Comparison of ENCODE assay signal across 34 cellular contexts in genomic region chr2:228082571-228082970, GRCh38.
A peak's percentile ranks its signal among the peaks of the same experiment; 100 is the strongest.
DNase-seq lines count a peak whose midpoint lies in the region; ATAC-seq and TF ChIP-seq lines count a peak whose summit lies in the region.
"Had no signal": no experiment of that assay in that cellular context is flagged by ENCODE, and none has a peak within 500 bp of the region (broad histone marks: within the 10 kb centered on the region; RNA-seq: fewer than 3 reads in every experiment).

No MANE protein-coding gene starts in this region.

- H3K36me3 ChIP-seq in A673 (ENCODE audit: insufficient read depth, low read length, poor library complexity, severe bottlenecking) (no peaks in the 10 kb centered on the region), PC-9 (ENCODE audit: low read depth) (no peaks in the 10 kb centered on the region), transverse colon (no peaks in the 10 kb centered on the region)
- H3K36me3 ChIP-seq: BE2C; BLaER1; BLaER1 treated with 17β-estradiol and CSF1 and Interleukin-3, amounts not matched to agents 10 nM and 100 nM had no signal

- POLR2A ChIA-PET in A673 (lab: Charles Lee; ENCODE audit: low non-redundant PET) = no interaction called here
- POLR2A ChIA-PET in PC-9 (lab: Charles Lee; ENCODE audit: unreplicated experiment) = no interaction called here

- 0 out of 2 replicates have a peak overlapping the region, but pooled peaks have one; percentile 33 for H2AFZ ChIP-seq in PC-9

- in situ Hi-C loops in transverse colon (cut with MboI; ENCODE audit: low pct_ligation_motif_present in 1 of 4, low pct_unique_long_range_greater_than_20kb in 1 of 4, low sequenced_read_pairs in 3 of 4) = no loop called here

- H3K4me2 ChIP-seq in PC-9 = no peak overlapping the region
- H3K4me2 ChIP-seq: A549; BLaER1; BLaER1 treated with 17β-estradiol and CSF1 and Interleukin-3, amounts not matched to agents 10 nM and 100 nM had no signal

- TF ChIP-seq EP300 in transverse colon (IDR thresholded peaks at IDR 0.05; ENCODE audit: low read depth) = no peak

- no peaks in the 10 kb centered on the region for H3K27me3 ChIP-seq in A673 (replicated peaks; ENCODE audit: insufficient read depth, low read depth, low read length, poor library complexity)
- no peaks in the 10 kb centered on the region for H3K27me3 ChIP-seq in PC-9 (ENCODE audit: insufficient read depth, low read depth)
- no peaks in the 10 kb centered on the region for H3K27me3 ChIP-seq in transverse colon
- H3K27me3 ChIP-seq: BE2C; BLaER1; BLaER1 treated with 17β-estradiol and CSF1 and Interleukin-3, amounts not matched to agents 10 nM and 100 nM had no signal

- peaks cover 12% of the 10 kb centered on the region for H3K9me3 Mint-ChIP-seq in activated T-helper 2 cell treated with anti-CD3 and anti-CD28 coated beads, Interferon-gamma antibody, Interleukin-2, Interleukin-4, amounts not matched to agents 10 μg/mL and 5 μg/mL and 100 μg/mL, durations not matched to agents 14 hours and 24 hours and 36 hours

- no peaks in the 10 kb centered on the region for H3K4me1 Mint-ChIP-seq in activated T-helper 2 cell treated with anti-CD3 and anti-CD28 coated beads, Interferon-gamma antibody, Interleukin-2, Interleukin-4, amounts not matched to agents 10 μg/mL and 5 μg/mL and 100 μg/mL, durations not matched to agents 14 hours and 24 hours and 36 hours (ENCODE audit: low read depth)
- H3K4me1 Mint-ChIP-seq: B cell; CD14-positive monocyte; CD4-positive, alpha-beta memory T cell; CD4-positive, CD25-positive, alpha-beta regulatory T cell; CD8-positive, alpha-beta memory T cell had no signal

- H3K27ac Mint-ChIP-seq in activated T-helper 2 cell treated with anti-CD3 and anti-CD28 coated beads, Interferon-gamma antibody, Interleukin-2, Interleukin-4, amounts not matched to agents 10 μg/mL and 5 μg/mL and 100 μg/mL, durations not matched to agents 14 hours and 24 hours and 36 hours = no peak overlapping the region
- H3K27ac Mint-ChIP-seq: B cell; CD14-positive monocyte; CD4-positive, alpha-beta memory T cell; CD4-positive, alpha-beta T cell; CD4-positive, CD25-positive, alpha-beta regulatory T cell; CD8-positive, alpha-beta memory T cell; CD8-positive, alpha-beta T cell had no signal

- BruUV-seq in A673 (replicated peaks; lab: Mats Ljungman, UMichigan) (no TSS peak), PC-9 (replicated peaks; lab: Mats Ljungman, UMichigan) (no TSS peak)

- H3K27ac ChIP-seq in A673 (ENCODE audit: low read depth, low read length, poor library complexity, severe bottlenecking) (peak overlapping the region; percentile 69), PC-9 (no peak overlapping the region), transverse colon (no peak overlapping the region)
- H3K27ac ChIP-seq: 22Rv1; A549; BLaER1; BLaER1 treated with 17β-estradiol and CSF1 and Interleukin-3, amounts not matched to agents 10 nM and 100 nM; C4-2B had no signal

- H3F3A ChIP-seq in PC-9 (ENCODE audit: insufficient read depth, low read depth) = no peaks in the 10 kb centered on the region

- H3K9me3 ChIP-seq in A673 (ENCODE audit: low read depth, low read length, poor library complexity, severe bottlenecking) (no peaks in the 10 kb centered on the region), PC-9 (ENCODE audit: insufficient read depth, low read depth) (no peaks in the 10 kb centered on the region), transverse colon (no peaks in the 10 kb centered on the region)
- H3K9me3 ChIP-seq: A549, BE2C, BLaER1, Caco-2 had no signal

- CTCF ChIA-PET in A673 (lab: Charles Lee) (interaction anchor here (0.6 kb wide), 1 partner anchor 19 kb away, joined by 3 read pairs; no protein-coding TSS in a partner anchor), PC-9 (lab: Charles Lee) (no interaction called here)

- H4K20me1 ChIP-seq in PC-9 (ENCODE audit: insufficient read depth) = no peaks in the 10 kb centered on the region
- H4K20me1 ChIP-seq: BLaER1; BLaER1 treated with 17β-estradiol and CSF1 and Interleukin-3, amounts not matched to agents 10 nM and 100 nM had no signal

- 60 to 68% methylated on average over 3 of the region's 3 CpGs for WGBS in transverse colon (ENCODE audit: low coverage in 1 of 2), 2 donors

- TF ChIP-seq POLR2A in transverse colon (IDR thresholded peaks at IDR 0.05) = no peak

- no peaks in the 10 kb centered on the region for H3K9me2 ChIP-seq in PC-9 (ENCODE audit: insufficient read depth)

- no peak overlapping the region for H3K4me3 Mint-ChIP-seq in activated T-helper 2 cell treated with anti-CD3 and anti-CD28 coated beads, Interferon-gamma antibody, Interleukin-2, Interleukin-4, amounts not matched to agents 10 μg/mL and 5 μg/mL and 100 μg/mL, durations not matched to agents 14 hours and 24 hours and 36 hours (ENCODE audit: low read depth)
- H3K4me3 Mint-ChIP-seq: B cell; CD14-positive monocyte; CD4-positive, alpha-beta memory T cell; CD4-positive, alpha-beta T cell; CD4-positive, CD25-positive, alpha-beta regulatory T cell; CD8-positive, alpha-beta memory T cell; CD8-positive, alpha-beta T cell had no signal

- ATAC-seq in GM21717 (IDR thresholded peaks at IDR 0.05; ENCODE audit: unreplicated experiment) = no peak
- ATAC-seq: A549; CD8-positive, alpha-beta T cell had no signal

- intact Hi-C loops in A673 (cut with micrococcal nuclease; ENCODE audit: unreplicated experiment) (loop anchor here (1.0 to 2.0 kb wide), 2 partner anchors 26 to 143 kb away; no protein-coding TSS in a partner anchor), PC-9 (cut with micrococcal nuclease; ENCODE audit: unreplicated experiment) (no loop called here), transverse colon (cut with DNase I; ENCODE audit: low total_unique reads) (no loop called here)
- intact Hi-C loops in activated T-helper 2 cell treated with anti-CD3 and anti-CD28 coated beads, Interferon-gamma antibody, Interleukin-2, Interleukin-4, amounts not matched to agents 10 μg/mL and 5 μg/mL and 100 μg/mL, durations not matched to agents 14 hours and 24 hours and 36 hours (cut with micrococcal nuclease) = no loop called here

- H3K4me3 ChIP-seq in A673 (ENCODE audit: low read depth, low read length, poor library complexity, severe bottlenecking) = no peak overlapping the region
- no peak overlapping the region for H3K4me3 ChIP-seq in PC-9
- H3K4me3 ChIP-seq in transverse colon = no peak overlapping the region
- H3K4me3 ChIP-seq: A549; BLaER1; BLaER1 treated with 17β-estradiol and CSF1 and Interleukin-3, amounts not matched to agents 10 nM and 100 nM had no signal

- H3K36me3 Mint-ChIP-seq in activated T-helper 2 cell treated with anti-CD3 and anti-CD28 coated beads, Interferon-gamma antibody, Interleukin-2, Interleukin-4, amounts not matched to agents 10 μg/mL and 5 μg/mL and 100 μg/mL, durations not matched to agents 14 hours and 24 hours and 36 hours (ENCODE audit: low read depth) = no peaks in the 10 kb centered on the region
- H3K36me3 Mint-ChIP-seq: CD14-positive monocyte; CD4-positive, alpha-beta memory T cell; CD4-positive, CD25-positive, alpha-beta regulatory T cell; CD8-positive, alpha-beta memory T cell; CD8-positive, alpha-beta T cell had no signal

- H3K79me2 ChIP-seq in PC-9 (ENCODE audit: low read depth) = no peaks in the 10 kb centered on the region

- H3K4me1 ChIP-seq in A673 (ENCODE audit: insufficient read depth, low read length, poor library complexity, severe bottlenecking) = peaks cover 14% of the 10 kb centered on the region
- H3K4me1 ChIP-seq in PC-9 (replicated peaks; ENCODE audit: insufficient read depth) = 0 out of 2 replicates have a peak, but pooled peaks cover 5% of the 10 kb centered on the region
- no peaks in the 10 kb centered on the region for H3K4me1 ChIP-seq in transverse colon
- H3K4me1 ChIP-seq: A549; BE2C; BLaER1; BLaER1 treated with 17β-estradiol and CSF1 and Interleukin-3, amounts not matched to agents 10 nM and 100 nM; Caco-2 had no signal

- peak; percentile 4 for DNase-seq in A172 (ENCODE audit: low spot score)
- peak; percentile 94 for DNase-seq in A673 (ENCODE audit: low spot score)
- peak; percentile 39 for DNase-seq in EH (ENCODE audit: low read depth)
- no peak for DNase-seq in PC-9
- DNase-seq in ureter (ENCODE audit: low spot score) = no peak
- DNase-seq in transverse colon = no peak
- no peak for DNase-seq in activated T-helper 2 cell treated with anti-CD3 and anti-CD28 coated beads, Interferon-gamma antibody, Interleukin-2, Interleukin-4, amounts not matched to agents 10 μg/mL and 5 μg/mL and 100 μg/mL, durations not matched to agents 14 hours and 24 hours and 36 hours (ENCODE audit: low spot score)
- DNase-seq: 8988T; ACHN; AML-193; BE2C; Caco-2; Calu3; CD4-positive, alpha-beta memory T cell; CD4-positive, alpha-beta T cell; CD4-positive, CD25-positive, alpha-beta regulatory T cell; CD8-positive, alpha-beta memory T cell; CD8-positive, alpha-beta T cell; COR-L47; DMS 273 treated with DMSO at 0.1 percent for 48 hours; DMS153; DMS53; DMS79; DMS79 treated with DMSO at 0.1 percent for 48 hours; DND-41; EL had no signal

- no peaks in the 10 kb centered on the region for H3K27me3 Mint-ChIP-seq in activated T-helper 2 cell treated with anti-CD3 and anti-CD28 coated beads, Interferon-gamma antibody, Interleukin-2, Interleukin-4, amounts not matched to agents 10 μg/mL and 5 μg/mL and 100 μg/mL, durations not matched to agents 14 hours and 24 hours and 36 hours (ENCODE audit: low read depth)
- H3K27me3 Mint-ChIP-seq: B cell; CD4-positive, alpha-beta memory T cell; CD4-positive, alpha-beta T cell; CD8-positive, alpha-beta memory T cell had no signal

- TF ChIP-seq CTCF in A673 (conservative IDR thresholded peaks at IDR 0.05; ENCODE audit: low read depth, low read length) (no peak), PC-9 (conservative IDR thresholded peaks at IDR 0.05) (no peak), transverse colon (IDR thresholded peaks at IDR 0.05) (no peak)

Comparison
In these comparisons a context has a peak if more than half of its experiments do, and no peak if none do; other contexts are left out.
1. DNase-seq: peak in A172 (single experiment), A673 (single experiment) and EH (single experiment); none in PC-9 (0 of 2), ureter (single experiment), transverse colon (single experiment) and activated T-helper 2 cell treated with anti-CD3 and anti-CD28 coated beads, Interferon-gamma antibody, Interleukin-2, Interleukin-4, amounts not matched to agents 10 μg/mL and 5 μg/mL and 100 μg/mL, durations not matched to agents 14 hours and 24 hours and 36 hours (single experiment).